8 cellular contexts compared by ENCODE assay signal in genomic region chr4:113684534-113685091, GRCh38.
DNase-seq lines count a peak whose midpoint lies in the region; ATAC-seq and TF ChIP-seq lines count a peak whose summit lies in the region.

No MANE protein-coding gene starts in this region.

- TF ChIP-seq CTCF in BJ (IDR thresholded peaks at IDR 0.05; ENCODE audit: insufficient read depth, low read depth, low read length): peak; percentile 59
- peak; percentile 65 for TF ChIP-seq CTCF in HFFc6 (IDR thresholded peaks at IDR 0.05)
- TF ChIP-seq CTCF in gastrocnemius medialis (IDR thresholded peaks at IDR 0.05 in 4 of 5, conservative IDR thresholded peaks at IDR 0.05 in 1 of 5): peak; percentile 28 to 73 (median 58)

- H3K4me1 Mint-ChIP-seq in HFFc6 (ENCODE audit: low read depth): peaks cover 73% of the 10 kb centered on the region
- peaks cover 57% of the 10 kb centered on the region for H3K4me1 Mint-ChIP-seq in activated T-helper 2 cell treated with anti-CD3 and anti-CD28 coated beads, Interferon-gamma antibody, Interleukin-2, Interleukin-4, amounts not matched to agents 10 μg/mL and 5 μg/mL and 100 μg/mL, durations not matched to agents 14 hours and 24 hours and 36 hours (ENCODE audit: low read depth)

- TF ChIP-seq POLR2A in gastrocnemius medialis (IDR thresholded peaks at IDR 0.05): peak in 1 of 2 donors; percentile 20

- in situ Hi-C loops in gastrocnemius medialis (cut with MboI; ENCODE audit: low sequenced_read_pairs in 4 of 4): no loop called here

- H3K4me1 ChIP-seq in gastrocnemius medialis: peaks cover 39 to 50% of the 10 kb centered on the region in 2 donors

- POLR2A ChIA-PET in BJ (lab: Charles Lee): no interaction called here

- peaks cover 4% of the 10 kb centered on the region for H3K9me3 Mint-ChIP-seq in HFFc6
- peaks cover 25% of the 10 kb centered on the region for H3K9me3 Mint-ChIP-seq in activated T-helper 2 cell treated with anti-CD3 and anti-CD28 coated beads, Interferon-gamma antibody, Interleukin-2, Interleukin-4, amounts not matched to agents 10 μg/mL and 5 μg/mL and 100 μg/mL, durations not matched to agents 14 hours and 24 hours and 36 hours

- peak overlapping the region; percentile 76 for H3K27ac Mint-ChIP-seq in HFFc6
- H3K27ac Mint-ChIP-seq in activated T-helper 2 cell treated with anti-CD3 and anti-CD28 coated beads, Interferon-gamma antibody, Interleukin-2, Interleukin-4, amounts not matched to agents 10 μg/mL and 5 μg/mL and 100 μg/mL, durations not matched to agents 14 hours and 24 hours and 36 hours: peak overlapping the region; percentile 85

- intact Hi-C loops in activated T-helper 2 cell treated with anti-CD3 and anti-CD28 coated beads, Interferon-gamma antibody, Interleukin-2, Interleukin-4, amounts not matched to agents 10 μg/mL and 5 μg/mL and 100 μg/mL, durations not matched to agents 14 hours and 24 hours and 36 hours (cut with micrococcal nuclease): loop anchor here (1.0 to 5.0 kb wide), 4 partner anchors 10 to 1397 kb away; partner anchors contain the start of gene TIFA
- intact Hi-C loops in cardiac septum (cut with DNase I) (loop anchor here (2.0 to 5.0 kb wide), 3 partner anchors 76 to 242 kb away; partner anchors contain the start of gene CAMK2D), gastrocnemius medialis (cut with DNase I; ENCODE audit: low total_unique reads) (loop anchor here (1.0 to 10.0 kb wide), 5 partner anchors 22 to 290 kb away; partner anchors contain the start of gene CAMK2D)

- H3K4me3 ChIP-seq in BJ (ENCODE audit: low read depth, low read length) (no peak overlapping the region), gastrocnemius medialis (no peak overlapping the region)

- DNase-seq in BJ (ENCODE audit: low read depth): peak; percentile 33
- peak; percentile 81 for DNase-seq in HFFc6
- DNase-seq in activated T-helper 2 cell treated with anti-CD3 and anti-CD28 coated beads, Interferon-gamma antibody, Interleukin-2, Interleukin-4, amounts not matched to agents 10 μg/mL and 5 μg/mL and 100 μg/mL, durations not matched to agents 14 hours and 24 hours and 36 hours (ENCODE audit: low spot score): no peak
- DNase-seq in cardiac septum (ENCODE audit: low spot score): peak; percentile 81
- DNase-seq in gastrocnemius medialis: peak; percentile 61 to 88
- DNase-seq in NCI-H2081 treated with DMSO at 0.1 percent for 48 hours (lab: John Stamatoyannopoulos, UW): no peak
- DNase-seq in GDM1 (lab: John Stamatoyannopoulos, UW): no peak

- peak; percentile 97 to 98 for ATAC-seq in gastrocnemius medialis
- ATAC-seq in HG03565 (IDR thresholded peaks at IDR 0.05; ENCODE audit: unreplicated experiment): no peak

- H3K27me3 ChIP-seq in BJ (ENCODE audit: control insufficient read depth, insufficient read depth, low read length): no peaks in the 10 kb centered on the region
- no peaks in the 10 kb centered on the region for H3K27me3 ChIP-seq in gastrocnemius medialis

- no peak overlapping the region for H3K4me3 Mint-ChIP-seq in HFFc6
- peak overlapping the region; percentile 11 for H3K4me3 Mint-ChIP-seq in activated T-helper 2 cell treated with anti-CD3 and anti-CD28 coated beads, Interferon-gamma antibody, Interleukin-2, Interleukin-4, amounts not matched to agents 10 μg/mL and 5 μg/mL and 100 μg/mL, durations not matched to agents 14 hours and 24 hours and 36 hours (ENCODE audit: low read depth)

- peaks cover 37% of the 10 kb centered on the region for H3K36me3 Mint-ChIP-seq in HFFc6 (ENCODE audit: low read depth)
- H3K36me3 Mint-ChIP-seq in activated T-helper 2 cell treated with anti-CD3 and anti-CD28 coated beads, Interferon-gamma antibody, Interleukin-2, Interleukin-4, amounts not matched to agents 10 μg/mL and 5 μg/mL and 100 μg/mL, durations not matched to agents 14 hours and 24 hours and 36 hours (ENCODE audit: low read depth): peaks cover 70% of the 10 kb centered on the region

- CTCF ChIA-PET in BJ (lab: Yijun Ruan, JAX): interaction anchor here (0.9 to 2.0 kb wide), 2 partner anchors 9 to 289 kb away, joined by 3 to 8 read pairs; no protein-coding TSS in a partner anchor

- H3K27ac ChIP-seq in gastrocnemius medialis: peak overlapping the region; percentile 75 to 80 (median 78)

- no peaks in the 10 kb centered on the region for H3K9me3 ChIP-seq in gastrocnemius medialis

- no peaks in the 10 kb centered on the region for H3K27me3 Mint-ChIP-seq in HFFc6 (ENCODE audit: insufficient read depth)
- H3K27me3 Mint-ChIP-seq in activated T-helper 2 cell treated with anti-CD3 and anti-CD28 coated beads, Interferon-gamma antibody, Interleukin-2, Interleukin-4, amounts not matched to agents 10 μg/mL and 5 μg/mL and 100 μg/mL, durations not matched to agents 14 hours and 24 hours and 36 hours (ENCODE audit: low read depth): no peaks in the 10 kb centered on the region

- H3K36me3 ChIP-seq in BJ (ENCODE audit: control insufficient read depth, insufficient read depth, low read length) (no peaks in the 10 kb centered on the region), gastrocnemius medialis (no peaks in the 10 kb centered on the region)

Comparison
In these comparisons a context has a peak if more than half of its experiments do, and no peak if none do; other contexts are left out.
1. DNase-seq: peak in BJ (single experiment), HFFc6 (single experiment), cardiac septum (single experiment) and gastrocnemius medialis (2 of 2); none in activated T-helper 2 cell treated with anti-CD3 and anti-CD28 coated beads, Interferon-gamma antibody, Interleukin-2, Interleukin-4, amounts not matched to agents 10 μg/mL and 5 μg/mL and 100 μg/mL, durations not matched to agents 14 hours and 24 hours and 36 hours (single experiment), NCI-H2081 treated with DMSO at 0.1 percent for 48 hours (single experiment) and GDM1 (single experiment).
2. Peak in every context shown above with its lines, with median percentiles within 50 percentile points of each other: CTCF ChIP-seq.